ENCODE assay signal across 30 cellular contexts in the genomic region with DNA sequence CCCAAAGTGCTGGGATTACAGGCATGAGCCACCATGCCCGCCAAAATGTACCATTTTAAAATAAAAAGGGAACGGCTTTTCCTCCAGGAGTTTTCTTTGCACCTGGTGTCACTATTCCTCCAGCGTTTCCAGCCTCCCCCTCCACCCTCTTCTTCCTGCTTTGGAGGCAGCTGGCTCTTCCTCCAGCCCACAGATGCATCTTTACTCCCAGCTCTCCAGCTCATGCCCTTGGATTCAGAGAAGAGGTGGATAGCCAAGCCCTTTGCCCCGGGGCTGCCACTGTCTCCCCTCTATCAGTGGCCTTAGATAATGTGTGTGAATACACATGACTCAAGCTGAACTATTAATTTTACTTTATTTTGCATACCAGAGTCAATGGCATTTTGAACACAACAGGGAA. TPM values are rescaled to one million over a fixed set of nuclear protein-coding genes. Genes with fewer than 3 reads are reported as not detected.
"Had no signal": no experiment of that assay in that cellular context is flagged by ENCODE, and none has a peak within 500 bp of the region (broad histone marks: within the 10 kb centered on the region; RNA-seq: fewer than 3 reads in every experiment).

No MANE protein-coding gene starts in this region.

- DNase-seq: activated CD4-positive, alpha-beta memory T cell treated with anti-CD3 and anti-CD28 coated beads, Interleukin-2, amount 10 ng/mL, durations not matched to agents 7 days and 5 days; activated CD4-positive, alpha-beta T cell treated with anti-CD3 and anti-CD28 coated beads for 1 hour; activated CD4-positive, alpha-beta T cell treated with anti-CD3 and anti-CD28 coated beads for 36 hours; activated CD4-positive, alpha-beta T cell treated with anti-CD3 and anti-CD28 coated beads for 48 hours; activated CD4-positive, alpha-beta T cell treated with anti-CD3 and anti-CD28 coated beads, Interleukin-2, amount 10 ng/mL, durations not matched to agents 7 days and 5 days; activated CD4-positive, alpha-beta T cell treated with anti-CD3 and anti-CD28 coated beads, Interleukin-2, amount 50 U/mL, for 48 hours; activated CD4-positive, CD25-positive, alpha-beta regulatory T cell; activated CD8-positive, alpha-beta memory T cell treated with anti-CD3 and anti-CD28 coated beads for 24 hours; activated CD8-positive, alpha-beta memory T cell treated with anti-CD3 and anti-CD28 coated beads, Interleukin-2, amount 10 ng/mL, durations not matched to agents 7 days and 5 days; activated CD8-positive, alpha-beta memory T cell treated with anti-CD3 and anti-CD28 coated beads, Interleukin-2, amount 50 U/mL, for 48 hours; activated CD8-positive, alpha-beta T cell treated with anti-CD3 and anti-CD28 coated beads, Interleukin-2, amount 10 ng/mL, durations not matched to agents 7 days and 5 days; activated effector memory CD4-positive, alpha-beta T cell treated with Interleukin-2 at 50 U/mL for 16 hours; activated gamma-delta T cell; activated naive CD4-positive, alpha-beta T cell treated with anti-CD3 and anti-CD28 coated beads, Interleukin-2, amount 10 ng/mL, durations not matched to agents 7 days and 5 days; activated naive CD4-positive, alpha-beta T cell treated with Interleukin-2 at 50 U/mL for 16 hours; activated naive CD8-positive, alpha-beta T cell treated with anti-CD3 and anti-CD28 coated beads, Interleukin-2, amount 10 ng/mL, durations not matched to agents 7 days and 5 days; activated naive CD8-positive, alpha-beta T cell treated with anti-CD3 and anti-CD28 coated beads, Interleukin-2, amount 50 U/mL, for 24 hours; activated T-cell treated with anti-CD3 and anti-CD28 coated beads, Interleukin-2, amount 50 U/mL, for 24 hours; activated T-cell treated with anti-CD3 and anti-CD28 coated beads, Interleukin-2, amount 50 U/mL, for 48 hours; amygdala; anterior cingulate cortex; caudate nucleus; cerebellar nuclear complex; T-helper 2 cell; T-helper 9 cell had no signal

- H3K4me1 ChIP-seq: ascending aorta had no signal

- H3K27me3 ChIP-seq: ascending aorta, cardiac muscle cell had no signal

- H3K27ac ChIP-seq: ascending aorta, cardiac muscle cell, VCaP had no signal

- H3K36me3 ChIP-seq: ascending aorta, cardiac muscle cell had no signal

- H3K4me3 ChIP-seq: ascending aorta, cardiac muscle cell had no signal

- ATAC-seq: activated CD4-positive, alpha-beta T cell treated with anti-CD3 and anti-CD28 coated beads for 36 hours; activated CD4-positive, CD25-positive, alpha-beta regulatory T cell treated with anti-CD3 and anti-CD28 coated beads, Interleukin-2, amount 50 U/mL, for 24 hours; activated CD8-positive, alpha-beta memory T cell treated with anti-CD3 and anti-CD28 coated beads, Interleukin-2, amount 10 ng/mL, durations not matched to agents 7 days and 5 days; activated CD8-positive, alpha-beta T cell treated with anti-CD3 and anti-CD28 coated beads, Interleukin-2, amount 10 ng/mL, durations not matched to agents 7 days and 5 days; activated naive CD8-positive, alpha-beta T cell treated with anti-CD3 and anti-CD28 coated beads, Interleukin-2, amount 50 U/mL, for 24 hours had no signal

RNA-seq across cellular contexts. Expression of a gene that starts 15.4 kb away (rescaled TPM):
- total RNA-seq: activated CD4-positive, alpha-beta T cell treated with anti-CD3 and anti-CD28 coated beads for 36 hours; activated CD4-positive, alpha-beta T cell treated with anti-CD3 and anti-CD28 coated beads, Interleukin-2, amount 10 ng/mL, durations not matched to agents 7 days and 5 days; activated T-helper 2 cell treated with anti-CD3 and anti-CD28 coated beads, Interferon-gamma antibody, Interleukin-2, Interleukin-4, amounts not matched to agents 10 μg/mL and 5 μg/mL and 100 μg/mL, durations not matched to agents 14 hours and 24 hours and 36 hours; ascending aorta had no signal
